8 cellular contexts compared by ENCODE assay signal in the genomic region with DNA sequence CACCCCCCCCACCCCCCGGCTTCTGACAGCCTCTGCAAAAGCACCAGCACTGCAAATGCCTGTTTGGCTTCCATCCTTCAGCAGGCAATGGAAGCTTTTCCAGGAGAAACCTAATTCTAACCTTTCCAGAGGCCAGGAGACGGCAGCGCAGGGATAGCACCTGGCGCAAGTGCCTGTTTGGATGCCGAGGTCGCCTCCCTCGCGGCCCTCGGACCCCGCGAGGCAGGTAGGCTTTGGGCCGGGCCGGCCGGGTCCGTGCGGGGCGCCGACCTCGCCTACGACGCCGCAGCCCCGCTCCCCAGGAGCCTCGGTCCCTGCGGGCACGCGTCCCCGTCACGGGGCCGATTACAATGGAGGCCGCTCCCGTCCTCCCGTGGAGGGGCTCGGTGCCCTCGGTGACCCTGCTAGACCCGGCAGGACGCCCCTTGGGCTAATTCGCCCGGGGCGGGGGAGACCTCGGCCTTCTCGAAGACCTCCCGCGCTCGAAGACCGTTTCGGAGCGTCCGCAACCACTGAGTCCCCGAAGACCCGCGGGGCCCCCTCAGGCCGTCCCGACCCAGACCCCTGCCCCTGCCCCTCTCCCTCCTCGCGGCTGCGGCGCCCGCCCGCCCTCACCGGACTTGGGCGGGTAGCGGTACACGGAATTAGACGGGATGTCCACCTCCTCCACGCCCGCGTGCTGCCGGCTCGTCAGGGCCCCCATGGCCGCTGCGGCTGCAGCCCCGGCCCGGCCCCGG. TPM values are rescaled to one million over a fixed set of nuclear protein-coding genes. Genes with fewer than 3 reads are reported as not detected.
DNase-seq lines count a peak whose midpoint lies in the region; ATAC-seq and TF ChIP-seq lines count a peak whose summit lies in the region.

No MANE protein-coding gene starts in this region.

- H3K4me3 ChIP-seq in kidney epithelial cell (ENCODE audit: low read depth, low read length): peak overlapping the region; percentile 43

- no peak for TF ChIP-seq CTCF in Calu3 (IDR thresholded peaks at IDR 0.05; ENCODE audit: unreplicated experiment)
- no peak for TF ChIP-seq CTCF in kidney epithelial cell (IDR thresholded peaks at IDR 0.05; ENCODE audit: insufficient read depth, low read length, poor library complexity, severe bottlenecking)

- no TSS peak for BruUV-seq in Calu3 (replicated peaks; lab: Mats Ljungman, UMichigan)

- ATAC-seq in HG02840 (IDR thresholded peaks at IDR 0.05; ENCODE audit: low FRiP score, unreplicated experiment) (peak; percentile 27), HG03095 (IDR thresholded peaks at IDR 0.05; ENCODE audit: unreplicated experiment) (no peak)

- peak overlapping the region; percentile 82 for H3K4me3 Mint-ChIP-seq in Calu3 (ENCODE audit: low read depth, unreplicated experiment)
- H3K4me3 Mint-ChIP-seq in activated naive CD8-positive, alpha-beta T cell treated with anti-CD3 and anti-CD28 coated beads for 36 hours: peak overlapping the region; percentile 82

- intact Hi-C loops in Calu3 (cut with micrococcal nuclease; ENCODE audit: unreplicated experiment): loop anchor here (5.0 kb wide), 1 partner anchor 38 kb away; no protein-coding TSS in a partner anchor

- H3K4me1 Mint-ChIP-seq in Calu3 (ENCODE audit: low read depth, unreplicated experiment): peaks cover 9% of the 10 kb centered on the region
- H3K4me1 Mint-ChIP-seq in activated naive CD8-positive, alpha-beta T cell treated with anti-CD3 and anti-CD28 coated beads for 36 hours: peaks cover 58% of the 10 kb centered on the region

- H3K27me3 Mint-ChIP-seq in Calu3 (ENCODE audit: unreplicated experiment): no peaks in the 10 kb centered on the region
- no peaks in the 10 kb centered on the region for H3K27me3 Mint-ChIP-seq in activated naive CD8-positive, alpha-beta T cell treated with anti-CD3 and anti-CD28 coated beads for 36 hours

- DNase-seq in Calu3: no peak
- DNase-seq in activated naive CD8-positive, alpha-beta T cell treated with anti-CD3 and anti-CD28 coated beads for 36 hours: peak; percentile 18
- DNase-seq in kidney epithelial cell (ENCODE audit: low read depth): no peak
- no peak for DNase-seq in HuH-7.5 (ENCODE audit: low spot score)
- DNase-seq in NCI-H2029 treated with DMSO at 0.1 percent for 48 hours (lab: John Stamatoyannopoulos, UW): no peak

- H3K27ac ChIP-seq in temporal lobe (ENCODE audit: low read depth, low read length): peak overlapping the region; percentile 19

- H3K9me3 Mint-ChIP-seq in Calu3 (ENCODE audit: low read depth, unreplicated experiment): no peaks in the 10 kb centered on the region
- H3K9me3 Mint-ChIP-seq in activated naive CD8-positive, alpha-beta T cell treated with anti-CD3 and anti-CD28 coated beads for 36 hours: peaks cover 3% of the 10 kb centered on the region

- H3K36me3 Mint-ChIP-seq in Calu3 (ENCODE audit: insufficient read depth, unreplicated experiment): peaks cover 25% of the 10 kb centered on the region
- peaks cover 19% of the 10 kb centered on the region for H3K36me3 Mint-ChIP-seq in activated naive CD8-positive, alpha-beta T cell treated with anti-CD3 and anti-CD28 coated beads for 36 hours

- H3K27me3 ChIP-seq in kidney epithelial cell (ENCODE audit: control insufficient read depth, insufficient read depth, low read length): peaks cover 19% of the 10 kb centered on the region

- CTCF ChIA-PET in Calu3 (lab: Charles Lee): interaction anchor here (0.6 to 2.4 kb wide), 3 partner anchors 19 to 168 kb away, joined by 3 to 7 read pairs (median 5); no protein-coding TSS in a partner anchor

- peak overlapping the region; percentile 6 for H3K27ac Mint-ChIP-seq in Calu3 (ENCODE audit: unreplicated experiment)
- peak overlapping the region; percentile 79 for H3K27ac Mint-ChIP-seq in activated naive CD8-positive, alpha-beta T cell treated with anti-CD3 and anti-CD28 coated beads for 36 hours

- no peaks in the 10 kb centered on the region for H3K36me3 ChIP-seq in kidney epithelial cell (ENCODE audit: control insufficient read depth, insufficient read depth, low read length)

RNA-seq across cellular contexts. Expression of a gene that starts 0.6 kb away (rescaled TPM):
- total RNA-seq in Calu3 (2022) (15.3 and 17.6 TPM in 2 replicates), kidney epithelial cell (6.0 and 7.5 TPM in 2 replicates), temporal lobe (23.1 TPM)
- total RNA-seq in activated naive CD8-positive, alpha-beta T cell treated with anti-CD3 and anti-CD28 coated beads for 36 hours: 10 to 100 TPM; 30.4 to 34.7 TPM

RNA-seq across cellular contexts. Expression of a gene that starts 25.4 kb away (rescaled TPM):
- total RNA-seq in Calu3 (2022) (74.3 and 87.9 TPM in 2 replicates), kidney epithelial cell (28.5 and 33.8 TPM in 2 replicates), temporal lobe (4.4 TPM)
- total RNA-seq in activated naive CD8-positive, alpha-beta T cell treated with anti-CD3 and anti-CD28 coated beads for 36 hours: 100 to 1,000 TPM; 262 to 268 TPM
